9 cellular contexts compared by ENCODE assay signal in genomic region chr11:616320-617220, GRCh38. TPM values are rescaled to one million over a fixed set of nuclear protein-coding genes. Genes with fewer than 3 reads are reported as not detected.
DNase-seq lines count a peak whose midpoint lies in the region; ATAC-seq, FAIRE-seq and TF ChIP-seq lines count a peak whose summit lies in the region.
"Had no signal": no experiment of that assay in that cellular context is flagged by ENCODE, and none has a peak within 500 bp of the region (broad histone marks: within the 10 kb centered on the region; RNA-seq: fewer than 3 reads in every experiment).

No MANE protein-coding gene starts in this region.

- peak overlapping the region; percentile 86 for H3K27ac ChIP-seq in 22Rv1
- H3K27ac ChIP-seq in brain microvascular endothelial cell: no peak overlapping the region

- TF ChIP-seq POLR2A in GM12892 (IDR thresholded peaks at IDR 0.05; ENCODE audit: low read depth, low read length): no peak

- no peaks in the 10 kb centered on the region for H3K9me3 Mint-ChIP-seq in IgD-negative memory B cell

- H3K4me3 ChIP-seq in brain microvascular endothelial cell (ENCODE audit: low read depth, low read length) (peak overlapping the region; percentile 71), mucosa of descending colon (no peak overlapping the region)

- H3K36me3 ChIP-seq in brain microvascular endothelial cell (replicated peaks): peaks cover 33% of the 10 kb centered on the region
- H3K36me3 ChIP-seq in mucosa of descending colon (ENCODE audit: low read depth): peaks cover under 1% of the 10 kb centered on the region

- no peaks in the 10 kb centered on the region for H3K27me3 Mint-ChIP-seq in IgD-negative memory B cell

- peak overlapping the region; percentile 90 to 95 (median 92) for H3K27ac Mint-ChIP-seq in IgD-negative memory B cell

- H3K27me3 ChIP-seq in brain microvascular endothelial cell (replicated peaks): no peaks in the 10 kb centered on the region

- H3K4me1 ChIP-seq in mucosa of descending colon (ENCODE audit: low read depth): peaks cover 29% of the 10 kb centered on the region

- H3K9me3 ChIP-seq in mucosa of descending colon: no peaks in the 10 kb centered on the region

- intact Hi-C loops in mucosa of descending colon (cut with DNase I, micrococcal nuclease): no loop called here

- DNase-seq in brain microvascular endothelial cell: no peak
- peak; percentile 53 to 64 (median 61) for DNase-seq in mucosa of descending colon
- DNase-seq in GM12892 (ENCODE audit: insufficient read length): no peak
- DNase-seq in ecto neural progenitor cell (ENCODE audit: low spot score): no peak
- DNase-seq in stimulated activated CD4-positive, alpha-beta T cell treated with anti-CD3 and anti-CD28 coated beads, Interleukin-2, amount 100 ng/mL, for 24 hours: no peak

- FAIRE-seq in GM12892 (lab: Jason Lieb, UNC): no peak

- in situ Hi-C loops in brain microvascular endothelial cell (cut with HindIII; ENCODE audit: low pct_ligation_motif_present, low sequenced_read_pairs): no loop called here

- H3K4me3 Mint-ChIP-seq in IgD-negative memory B cell: peak overlapping the region; percentile 89 to 97 (median 93)

- peaks cover 6% of the 10 kb centered on the region for H3K36me3 Mint-ChIP-seq in IgD-negative memory B cell

- no peak for TF ChIP-seq CTCF in 22Rv1 (IDR thresholded peaks at IDR 0.05)
- TF ChIP-seq CTCF in brain microvascular endothelial cell (IDR thresholded peaks at IDR 0.05; ENCODE audit: low read depth, low read length, missing control alignments): no peak
- TF ChIP-seq CTCF in mucosa of descending colon (IDR thresholded peaks at IDR 0.05): no peak

- no peak for ATAC-seq in mucosa of descending colon
- ATAC-seq in HG03432 (IDR thresholded peaks at IDR 0.05; ENCODE audit: unreplicated experiment): no peak

- H3K4me1 Mint-ChIP-seq in IgD-negative memory B cell: peaks cover 4 to 10% (median 6%) of the 10 kb centered on the region in 3 donors

RNA-seq across cellular contexts. Expression of gene IRF7, which starts 0.8 kb away (rescaled TPM):
- 103 TPM for polyA plus RNA-seq in IgD-negative memory B cell
- 10 to 100 TPM; 26.9 to 36.1 (median 27.8) TPM for total RNA-seq in mucosa of descending colon
- 20.1 TPM for polyA plus RNA-seq in GM12892 (2012; ENCODE audit: missing spikeins)

RNA-seq across cellular contexts. Expression of gene CDHR5, which starts 8.2 kb away (rescaled TPM):
- polyA plus RNA-seq in IgD-negative memory B cell: not detected
- total RNA-seq in mucosa of descending colon: 100 to 1,000 TPM; 195 to 549 (median 316) TPM
- polyA plus RNA-seq in GM12892 (2012; ENCODE audit: missing spikeins): 0.30 TPM
- total RNA-seq: dermis microvascular lymphatic vessel endothelial cell had no signal

RNA-seq across cellular contexts. Expression of gene SCT, which starts 10.4 kb away (rescaled TPM):
- not detected for polyA plus RNA-seq in IgD-negative memory B cell
- 1 to 10 TPM in 2 of 3 donors, not detected in 1; 1.0 TPM for total RNA-seq in mucosa of descending colon
- polyA plus RNA-seq in GM12892 (2012; ENCODE audit: missing spikeins): not detected
- total RNA-seq: dermis microvascular lymphatic vessel endothelial cell had no signal

RNA-seq across cellular contexts. Expression of gene DRD4, which starts 20.5 kb away (rescaled TPM):
- not detected for polyA plus RNA-seq in IgD-negative memory B cell
- 1 to 10 TPM; 1.2 to 2.4 (median 1.8) TPM for total RNA-seq in mucosa of descending colon
- polyA plus RNA-seq in GM12892 (2012; ENCODE audit: missing spikeins): not detected

RNA-seq across cellular contexts. Expression of gene PHRF1, which starts 40.3 kb away (rescaled TPM):
- 15.4 TPM for polyA plus RNA-seq in IgD-negative memory B cell
- 10 to 100 TPM; 35.0 to 40.2 (median 35.0) TPM for total RNA-seq in mucosa of descending colon
- 6.1 TPM for polyA plus RNA-seq in GM12892 (2012; ENCODE audit: missing spikeins)

Comparison
In these comparisons a context has a peak if more than half of its experiments do, and no peak if none do; other contexts are left out.
1. DNase-seq: peak in mucosa of descending colon (3 of 3); none in brain microvascular endothelial cell (single experiment), GM12892 (single experiment), ecto neural progenitor cell (single experiment) and stimulated activated CD4-positive, alpha-beta T cell treated with anti-CD3 and anti-CD28 coated beads, Interleukin-2, amount 100 ng/mL, for 24 hours (0 of 2).